ENCODE assay signal across 10 cellular contexts in genomic region chr12:24909667-24910066, GRCh38. TPM values are rescaled to one million over a fixed set of nuclear protein-coding genes. Genes with fewer than 3 reads are reported as not detected.
DNase-seq lines count a peak whose midpoint lies in the region; ATAC-seq and TF ChIP-seq lines count a peak whose summit lies in the region.
"Had no signal": no experiment of that assay in that cellular context is flagged by ENCODE, and none has a peak within 500 bp of the region (broad histone marks: within the 10 kb centered on the region; RNA-seq: fewer than 3 reads in every experiment).

No MANE protein-coding gene starts in this region.

- ATAC-seq in sciatic nerve (peak; percentile 77), HG03432 (IDR thresholded peaks at IDR 0.05; ENCODE audit: unreplicated experiment) (no peak), HG02678 (IDR thresholded peaks at IDR 0.05; ENCODE audit: unreplicated experiment) (no peak), HG02852 (IDR thresholded peaks at IDR 0.05; ENCODE audit: unreplicated experiment) (no peak)

- H3K36me3 Mint-ChIP-seq in mesothelial cell of epicardium = peaks cover 9% of the 10 kb centered on the region

- no peak for TF ChIP-seq CTCF in fibroblast of pulmonary artery (IDR thresholded peaks at IDR 0.05; ENCODE audit: low read length, missing control alignments)
- TF ChIP-seq CTCF in mesothelial cell of epicardium (IDR thresholded peaks at IDR 0.05; ENCODE audit: unreplicated experiment) = no peak

- peaks cover 9% of the 10 kb centered on the region for H3K4me1 Mint-ChIP-seq in mesothelial cell of epicardium

- intact Hi-C loops in sciatic nerve (cut with DNase I) = no loop called here

- H3K4me3 Mint-ChIP-seq in mesothelial cell of epicardium = no peak overlapping the region
- H3K4me3 Mint-ChIP-seq: neural crest cell had no signal

- no peak overlapping the region for H3K4me3 ChIP-seq in fibroblast of pulmonary artery (replicated peaks; ENCODE audit: low read depth, low read length)

- peak; percentile 95 for DNase-seq in ELR (ENCODE audit: low read depth)
- DNase-seq in RPMI7951 (ENCODE audit: low read depth) = peak; percentile 92
- peak; percentile 87 for DNase-seq in fibroblast of pulmonary artery (ENCODE audit: low read depth)
- DNase-seq in sciatic nerve (ENCODE audit: low spot score) = peak; percentile 66
- no peak for DNase-seq in mesothelial cell of epicardium (ENCODE audit: low spot score in 2 of 2, unreplicated experiment in 2 of 2)
- DNase-seq: activated CD4-positive, alpha-beta T cell treated with anti-CD3 and anti-CD28 coated beads for 1 hour had no signal

- no peak overlapping the region for H3K27ac Mint-ChIP-seq in mesothelial cell of epicardium

- no peaks in the 10 kb centered on the region for H3K27me3 Mint-ChIP-seq in mesothelial cell of epicardium (ENCODE audit: low read depth)

- peaks cover 5% of the 10 kb centered on the region for H3K9me3 Mint-ChIP-seq in mesothelial cell of epicardium
- H3K9me3 Mint-ChIP-seq: neural crest cell had no signal

RNA-seq across cellular contexts. Expression of gene BCAT1, which starts 39.2 kb away (rescaled TPM):
- 85.7 and 108 TPM in 2 replicates for total RNA-seq in RPMI7951 (2014; rRNA removed; shearing (Covaris generic))
- total RNA-seq in sciatic nerve (15.2 TPM), mesothelial cell of epicardium (108 to 125 TPM (median 121 TPM) in 3 replicates)

Comparison
In these comparisons a context has a peak if more than half of its experiments do, and no peak if none do; other contexts are left out.
1. DNase-seq: peak in ELR (single experiment), RPMI7951 (single experiment), fibroblast of pulmonary artery (single experiment) and sciatic nerve (single experiment); none in mesothelial cell of epicardium (0 of 2).